Comparison of ENCODE assay signal across 11 cellular contexts in genomic region chr17:39016193-39017153, GRCh38. TPM values are rescaled to one million over a fixed set of nuclear protein-coding genes. Genes with fewer than 3 reads are reported as not detected.
A peak's percentile ranks its signal among the peaks of the same experiment; 100 is the strongest.
DNase-seq lines count a peak whose midpoint lies in the region; ATAC-seq and TF ChIP-seq lines count a peak whose summit lies in the region.
"Had no signal": no experiment of that assay in that cellular context is flagged by ENCODE, and none has a peak within 500 bp of the region (broad histone marks: within the 10 kb centered on the region; RNA-seq: fewer than 3 reads in every experiment).

No MANE protein-coding gene starts in this region.

- in situ Hi-C loops in SK-MEL-5 (cut with HindIII; ENCODE audit: low pct_unique_long_range_greater_than_20kb, low sequenced_read_pairs): no loop called here

- ATAC-seq in left ventricle myocardium superior (peak; percentile 30), upper lobe of right lung (peak; percentile 41)

- intact Hi-C loops in left ventricle myocardium superior (cut with micrococcal nuclease): no loop called here
- intact Hi-C loops in cardiac septum (cut with DNase I): no loop called here
- intact Hi-C loops in upper lobe of right lung (cut with DNase I): no loop called here

- peak overlapping the region; percentile 24 for H3K27ac ChIP-seq in upper lobe of right lung

- DNase-seq in left ventricle myocardium superior: no peak
- no peak for DNase-seq in cardiac septum (ENCODE audit: low spot score)
- DNase-seq in SK-MEL-5 (ENCODE audit: low read depth, low spot score): peak; percentile 19
- DNase-seq in fibroblast of peridontal ligament (ENCODE audit: extremely low read depth): peak; percentile 18
- no peak for DNase-seq in upper lobe of right lung
- DNase-seq in dermis blood vessel endothelial cell: no peak
- DNase-seq in NCI-H2227 (lab: John Stamatoyannopoulos, UW; ENCODE audit: unreplicated experiment): no peak
- no peak for DNase-seq in NCI-H1930 (lab: John Stamatoyannopoulos, UW)
- DNase-seq: KBM-7, left ventricle myocardium inferior had no signal

- H3K9me3 ChIP-seq in upper lobe of right lung: no peaks in the 10 kb centered on the region

- no peak for TF ChIP-seq CTCF in upper lobe of right lung (IDR thresholded peaks at IDR 0.05)

- H3K36me3 ChIP-seq in upper lobe of right lung: no peaks in the 10 kb centered on the region
- H3K36me3 ChIP-seq: left ventricle myocardium inferior had no signal

- H3K27me3 ChIP-seq in upper lobe of right lung: no peaks in the 10 kb centered on the region

- peaks cover 18% of the 10 kb centered on the region for H3K4me1 ChIP-seq in upper lobe of right lung

- no peak overlapping the region for H3K4me3 ChIP-seq in upper lobe of right lung
- H3K4me3 ChIP-seq: left ventricle myocardium inferior had no signal

RNA-seq across cellular contexts. Expression of gene FBXO47, which starts 49.3 kb away (rescaled TPM):
- total RNA-seq in left ventricle myocardium superior (not detected), cardiac septum (not detected), upper lobe of right lung (not detected), dermis blood vessel endothelial cell (not detected in 2 replicates)
- total RNA-seq in SK-MEL-5 (2014; rRNA removed; shearing (Covaris generic)): not detected in 2 replicates
- polyA plus RNA-seq in SK-MEL-5 (2015; cell fraction: cytosol; rRNA removed): not detected in 2 replicates
- not detected in 2 replicates for polyA plus RNA-seq in SK-MEL-5 (2015; cell fraction: nucleus; rRNA removed)
- total RNA-seq: left ventricle myocardium inferior, omental fat pad had no signal

Comparison
In these comparisons a context has a peak if more than half of its experiments do, and no peak if none do; other contexts are left out.
1. DNase-seq: peak in SK-MEL-5 (single experiment) and fibroblast of peridontal ligament (single experiment); none in left ventricle myocardium superior (single experiment), cardiac septum (single experiment), upper lobe of right lung (single experiment), dermis blood vessel endothelial cell (single experiment), NCI-H2227 (single experiment) and NCI-H1930 (0 of 2).